ENCODE assay signal across 8 cellular contexts in the genomic region with DNA sequence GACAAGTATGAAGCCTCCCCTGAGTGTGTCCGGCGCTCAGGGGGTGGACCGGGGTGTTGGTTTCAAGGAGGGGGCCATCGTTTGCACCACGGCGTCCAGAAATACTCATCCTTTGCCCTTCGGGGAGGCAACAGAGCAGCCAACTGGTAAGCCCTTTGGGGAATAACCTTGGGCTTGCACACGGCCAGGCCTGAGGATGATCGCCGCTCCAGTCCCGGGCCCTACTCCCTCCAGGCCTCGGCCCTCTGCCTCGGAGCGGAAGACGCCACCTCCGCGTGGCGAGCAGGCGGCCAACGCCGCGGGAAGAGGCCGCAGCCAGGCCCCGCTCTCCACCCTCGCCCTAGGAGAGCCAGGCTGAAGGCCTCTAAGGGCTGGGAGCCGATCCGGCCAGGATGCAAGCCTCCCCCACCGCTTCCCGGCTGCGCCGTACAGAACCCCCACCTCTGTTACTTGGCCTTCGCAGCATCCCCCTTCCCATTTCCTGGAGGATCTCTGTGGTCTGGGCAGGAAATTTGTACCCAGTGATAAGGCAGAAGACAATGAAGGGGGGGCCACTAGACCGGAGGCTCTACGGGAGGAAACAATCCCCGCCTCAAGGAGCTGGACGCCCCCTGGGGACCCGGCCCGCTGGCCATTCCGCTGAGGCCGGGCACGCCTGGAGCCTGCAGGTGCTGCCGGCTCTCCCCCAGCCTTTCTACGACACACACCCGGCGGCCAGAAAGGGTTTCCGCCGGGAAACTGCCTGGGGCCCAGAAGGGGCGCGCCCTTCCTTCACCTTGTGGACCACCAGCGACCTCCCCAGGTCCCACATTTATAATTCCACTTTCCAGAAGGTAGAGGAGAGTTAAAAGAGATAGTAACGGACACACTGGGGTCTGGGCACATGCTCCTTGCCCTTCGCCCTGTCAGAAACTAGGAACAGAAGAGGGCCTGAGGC. TPM values are rescaled to one million over a fixed set of nuclear protein-coding genes. Genes with fewer than 3 reads are reported as not detected.
DNase-seq lines count a peak whose midpoint lies in the region; ATAC-seq, FAIRE-seq and TF ChIP-seq lines count a peak whose summit lies in the region.

No MANE protein-coding gene starts in this region.

- H3K27me3 Mint-ChIP-seq in HFFc6 (ENCODE audit: insufficient read depth) (peaks cover 33% of the 10 kb centered on the region), memory B cell (peaks cover 20% of the 10 kb centered on the region)

- TF ChIP-seq POLR2A in A549 (IDR thresholded peaks at IDR 0.05; ENCODE audit: low read length): no peak

- H3K27ac ChIP-seq in A549 (peak overlapping the region; percentile 72 to 85; a peak in 5 of 6 replicates), ectodermal cell (ENCODE audit: insufficient read depth, low read depth, low read length, poor library complexity, severe bottlenecking) (no peak overlapping the region)

- H3K27me3 ChIP-seq in ectodermal cell (ENCODE audit: control insufficient read depth, insufficient read depth, low read length, poor library complexity, severe bottlenecking): peaks cover 67% of the 10 kb centered on the region

- H3K9me3 ChIP-seq in A549 (no peaks in the 10 kb centered on the region), ectodermal cell (ENCODE audit: control insufficient read depth, low read length) (no peaks in the 10 kb centered on the region)

- 94% methylated on average over 28 of the region's 52 CpGs for WGBS in A549 (ENCODE audit: missing lambda C conversion rate)
- 11% methylated on average over 52 of the region's 52 CpGs for WGBS in ectodermal cell, 2 experiments

- H3K4me1 ChIP-seq in A549 (peaks cover 29% of the 10 kb centered on the region), ectodermal cell (ENCODE audit: control insufficient read depth, insufficient read depth, low read length) (peaks cover 39% of the 10 kb centered on the region)

- TF ChIP-seq EP300 in A549 (IDR thresholded peaks at IDR 0.05): no peak

- H3K36me3 ChIP-seq in ectodermal cell (ENCODE audit: control insufficient read depth, insufficient read depth, low read length): no peaks in the 10 kb centered on the region

- no peak overlapping the region for H3K27ac Mint-ChIP-seq in HFFc6
- no peak overlapping the region for H3K27ac Mint-ChIP-seq in memory B cell

- POLR2A ChIA-PET in A549 (lab: Yijun Ruan, JAX): interaction anchor here (1.8 kb wide), 1 partner anchor 13 kb away, joined by 9 read pairs; no protein-coding TSS in a partner anchor

- no peak for TF ChIP-seq CTCF in A549 (IDR thresholded peaks at IDR 0.05)
- no peak for TF ChIP-seq CTCF in HFFc6 (IDR thresholded peaks at IDR 0.05)

- DNase-seq in A549 (ENCODE audit: low read depth in 1 of 2, low spot score in 1 of 2) (no peak), HFFc6 (no peak), memory B cell (ENCODE audit: low spot score in 2 of 2) (no peak), NCI-H2171 treated with DMSO at 0.1 percent for 48 hours (lab: John Stamatoyannopoulos, UW) (no peak), SW480 (ENCODE audit: low spot score) (no peak), H4 (ENCODE audit: low spot score) (no peak)

- H3K36me3 Mint-ChIP-seq in HFFc6 (ENCODE audit: low read depth) (no peaks in the 10 kb centered on the region), memory B cell (no peaks in the 10 kb centered on the region)

- no peak; a peak in 1 of 6 replicates for ATAC-seq in A549
- ATAC-seq in memory B cell (ENCODE audit: low read depth): no peak
- ATAC-seq in HG02870 (IDR thresholded peaks at IDR 0.05; ENCODE audit: unreplicated experiment): no peak

- CTCF ChIA-PET in A549 (lab: Yijun Ruan, JAX): interaction anchor here (0.6 to 4.7 kb wide), 13 partner anchors 9 to 1126 kb away, joined by 3 to 38 read pairs (median 8); no protein-coding TSS in a partner anchor

- peak overlapping the region; percentile 88 for H3K4me3 Mint-ChIP-seq in HFFc6
- peak overlapping the region; percentile 68 for H3K4me3 Mint-ChIP-seq in memory B cell

- peaks cover 29% of the 10 kb centered on the region for H3K4me1 Mint-ChIP-seq in HFFc6 (ENCODE audit: low read depth)
- peaks cover 37% of the 10 kb centered on the region for H3K4me1 Mint-ChIP-seq in memory B cell

- FAIRE-seq in A549 (lab: Jason Lieb, UNC): no peak

- H3K4me2 ChIP-seq in A549: peak overlapping the region; percentile 90

- no peak for TF ChIP-seq RAD21 in A549 (conservative IDR thresholded peaks at IDR 0.05 in 1 of 2, IDR thresholded peaks at IDR 0.05 in 1 of 2)

- H3K4me3 ChIP-seq in A549: peak overlapping the region; percentile 52; the same call in 1 of the 3 replicates
- H3K4me3 ChIP-seq in ectodermal cell (ENCODE audit: insufficient read depth, low read depth, low read length): peak overlapping the region; percentile 31

- H3K9me3 Mint-ChIP-seq in HFFc6 (no peaks in the 10 kb centered on the region), memory B cell (no peaks in the 10 kb centered on the region)

TF ChIP-seq in A549, 52 proteins besides CTCF, POLR2A, EP300 and RAD21 (continues in another document):
- TF ChIP-seq BHLHE40 (IDR thresholded peaks at IDR 0.05; ENCODE audit: low read depth, low read length): no peak
- no peak for TF ChIP-seq JUN (IDR thresholded peaks at IDR 0.05)

RNA-seq across cellular contexts. Expression of a gene that starts 2.6 kb away (rescaled TPM):
- 11.7 and 14.5 TPM in 2 replicates for polyA plus RNA-seq in A549 (2011; rRNA removed)
- polyA plus RNA-seq in A549 (2012; cell fraction: cytosol; rRNA removed): 13.9 and 18.5 TPM in 2 replicates
- polyA plus RNA-seq in A549 (2012; cell fraction: nucleus; rRNA removed): 25.8 and 28.9 TPM in 2 replicates
- polyA plus RNA-seq in A549 (2017; fragmentation: RNase III; extraction: RNeasy Plus Mini Kit Qiagen cat#74134 plus additional on column Dnase treatment): 6.2 to 9.1 TPM (median 6.8 TPM) in 3 replicates
- 7.6 and 11.0 TPM in 2 replicates for polyA minus RNA-seq in A549 (2011; rRNA and poly(A)+ RNA removed)
- under 1 TPM in 3 of 6 experiments, not detected in 3; 0.11 to 0.14 (median 0.12) TPM for total RNA-seq in HFFc6 (2021; fragmentation: NEBNext Ultra II Directional; extraction: Animal tissue kit (Norgen Biotek cat#: 25700))
- 1.3 TPM for polyA plus RNA-seq in ectodermal cell (2013, experiment 1 of 4)
- polyA plus RNA-seq in ectodermal cell (2013, experiment 2 of 4): 2.4 TPM
- polyA plus RNA-seq in ectodermal cell (2013, experiment 3 of 4): 1.1 TPM
- 1.9 TPM for polyA plus RNA-seq in ectodermal cell (2013, experiment 4 of 4)
- 0.33 TPM in 1 of 2 replicates, not detected in the other for total RNA-seq in H4 (2014; rRNA removed; shearing (Covaris generic))

RNA-seq across cellular contexts. Expression of a gene that starts 7.5 kb away (rescaled TPM):
- polyA plus RNA-seq in A549 (2011; rRNA removed): not detected in 2 replicates
- polyA plus RNA-seq in A549 (2012; cell fraction: cytosol; rRNA removed): 0.03 TPM in 1 of 2 replicates, not detected in the other
- 0.12 and 0.27 TPM in 2 replicates for polyA plus RNA-seq in A549 (2012; cell fraction: nucleus; rRNA removed)
- not detected in 3 replicates for polyA plus RNA-seq in A549 (2017; fragmentation: RNase III; extraction: RNeasy Plus Mini Kit Qiagen cat#74134 plus additional on column Dnase treatment)
- 0.19 TPM in 1 of 2 replicates, not detected in the other for polyA minus RNA-seq in A549 (2011; rRNA and poly(A)+ RNA removed)
- under 1 TPM in 1 of 6 experiments, not detected in 5; 0.14 TPM for total RNA-seq in HFFc6 (2021; fragmentation: NEBNext Ultra II Directional; extraction: Animal tissue kit (Norgen Biotek cat#: 25700))
- not detected for polyA plus RNA-seq in ectodermal cell (2013, experiment 1 of 4)
- not detected for polyA plus RNA-seq in ectodermal cell (2013, experiment 2 of 4)
- not detected for polyA plus RNA-seq in ectodermal cell (2013, experiment 3 of 4)
- polyA plus RNA-seq in ectodermal cell (2013, experiment 4 of 4): not detected
- total RNA-seq in H4 (2014; rRNA removed; shearing (Covaris generic)): not detected in 2 replicates

RNA-seq across cellular contexts. Expression of a gene that starts 19.8 kb away (rescaled TPM):
- polyA plus RNA-seq in A549 (2011; rRNA removed) (1.2 and 1.6 TPM in 2 replicates), A549 (2017; fragmentation: RNase III; extraction: RNeasy Plus Mini Kit Qiagen cat#74134 plus additional on column Dnase treatment) (3.3 to 3.5 TPM (median 3.4 TPM) in 3 replicates)
- polyA plus RNA-seq in A549 (2012; cell fraction: cytosol; rRNA removed): 9.5 and 10.0 TPM in 2 replicates
- polyA plus RNA-seq in A549 (2012; cell fraction: nucleus; rRNA removed): 6.6 and 8.3 TPM in 2 replicates
- polyA minus RNA-seq in A549 (2011; rRNA and poly(A)+ RNA removed): 2.2 and 3.4 TPM in 2 replicates
- total RNA-seq in HFFc6 (2021; fragmentation: NEBNext Ultra II Directional; extraction: Animal tissue kit (Norgen Biotek cat#: 25700)): 1 to 10 TPM; 3.8 to 6.5 (median 5.4) TPM
- polyA plus RNA-seq in ectodermal cell (2013, experiment 1 of 4): 24.9 TPM
- polyA plus RNA-seq in ectodermal cell (2013, experiment 2 of 4): 18.2 TPM
- 18.8 TPM for polyA plus RNA-seq in ectodermal cell (2013, experiment 3 of 4)
- 20.1 TPM for polyA plus RNA-seq in ectodermal cell (2013, experiment 4 of 4)
- total RNA-seq in H4 (2014; rRNA removed; shearing (Covaris generic)): 7.1 and 9.4 TPM in 2 replicates

RNA-seq across cellular contexts. Expression of a gene that starts 40.7 kb away (rescaled TPM):
- polyA plus RNA-seq in A549 (2011; rRNA removed) (6.4 TPM in 2 replicates), A549 (2017; fragmentation: RNase III; extraction: RNeasy Plus Mini Kit Qiagen cat#74134 plus additional on column Dnase treatment) (5.4 to 5.8 TPM (median 5.6 TPM) in 3 replicates)
- 2.4 TPM in 2 replicates for polyA plus RNA-seq in A549 (2012; cell fraction: cytosol; rRNA removed)
- polyA plus RNA-seq in A549 (2012; cell fraction: nucleus; rRNA removed): 5.3 and 8.0 TPM in 2 replicates
- 1.6 and 3.0 TPM in 2 replicates for polyA minus RNA-seq in A549 (2011; rRNA and poly(A)+ RNA removed)
- 1 to 10 TPM; 4.4 to 7.1 (median 5.8) TPM for total RNA-seq in HFFc6 (2021; fragmentation: NEBNext Ultra II Directional; extraction: Animal tissue kit (Norgen Biotek cat#: 25700))
- 25.2 TPM for polyA plus RNA-seq in ectodermal cell (2013, experiment 1 of 4)
- 20.1 TPM for polyA plus RNA-seq in ectodermal cell (2013, experiment 2 of 4)
- polyA plus RNA-seq in ectodermal cell (2013, experiment 3 of 4): 17.2 TPM
- 17.0 TPM for polyA plus RNA-seq in ectodermal cell (2013, experiment 4 of 4)
- 10.7 and 13.2 TPM in 2 replicates for total RNA-seq in H4 (2014; rRNA removed; shearing (Covaris generic))
